8 cellular contexts compared by ENCODE assay signal in the genomic region with DNA sequence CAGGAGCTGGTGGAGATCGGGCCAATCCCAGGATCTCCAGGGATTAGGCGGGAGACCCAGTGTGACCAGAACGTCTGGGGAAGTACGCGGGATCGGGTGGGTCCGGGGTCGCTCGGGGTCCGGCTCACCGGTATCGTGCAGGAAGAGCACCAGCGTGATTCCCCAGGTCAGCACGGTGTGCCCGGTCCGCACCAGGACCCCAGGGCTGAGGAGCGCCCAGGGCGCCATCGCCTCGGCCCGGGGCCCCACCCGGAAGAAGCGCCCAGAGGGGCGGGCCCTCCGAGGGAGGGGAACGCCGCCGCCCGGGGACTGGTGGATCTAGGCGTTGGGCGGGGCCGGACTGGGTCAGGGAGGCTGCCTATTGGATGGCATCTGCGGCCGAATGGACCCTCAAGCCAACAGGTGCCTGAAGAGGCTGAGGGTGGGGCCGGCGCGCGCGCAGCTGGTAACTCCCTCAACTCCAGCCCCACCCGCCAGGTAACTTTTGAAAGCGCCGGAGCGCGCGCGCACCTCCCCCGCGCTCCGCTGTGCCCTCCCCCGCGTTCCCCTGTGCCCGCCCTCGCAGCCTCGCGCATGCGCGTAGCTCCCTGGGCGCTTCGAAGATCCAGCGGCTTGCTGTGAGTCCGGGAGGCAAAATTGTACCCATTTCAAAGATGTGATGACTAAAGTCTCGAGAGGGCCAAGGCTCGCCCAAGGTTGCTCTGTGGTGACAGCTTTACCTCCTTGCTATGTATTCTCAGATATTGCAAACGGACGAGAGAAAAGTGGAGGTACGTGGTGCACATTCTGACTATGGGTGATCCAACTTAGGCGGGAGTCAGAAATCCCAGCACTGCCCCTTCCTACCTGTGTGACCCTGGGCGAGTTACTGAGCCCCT.
DNase-seq lines count a peak whose midpoint lies in the region; ATAC-seq and TF ChIP-seq lines count a peak whose summit lies in the region.

A gene with protein sequence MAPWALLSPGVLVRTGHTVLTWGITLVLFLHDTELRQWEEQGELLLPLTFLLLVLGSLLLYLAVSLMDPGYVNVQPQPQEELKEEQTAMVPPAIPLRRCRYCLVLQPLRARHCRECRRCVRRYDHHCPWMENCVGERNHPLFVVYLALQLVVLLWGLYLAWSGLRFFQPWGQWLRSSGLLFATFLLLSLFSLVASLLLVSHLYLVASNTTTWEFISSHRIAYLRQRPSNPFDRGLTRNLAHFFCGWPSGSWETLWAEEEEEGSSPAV (minus strand): TSS at position 262 of the 878 bp plus-strand sequence. CDS start 34 bp downstream, at position 228.

- TF ChIP-seq CTCF in AG09319 (IDR thresholded peaks at IDR 0.05; ENCODE audit: low read depth, low read length), result no peak

- DNase-seq in AG09319 (ENCODE audit: extremely low read depth, low read depth) (peak; percentile 68), NCI-H446 treated with DMSO at 0.1 percent for 48 hours (lab: John Stamatoyannopoulos, UW) (peak; percentile 92), cerebellar cortex (ENCODE audit: low spot score) (peak; percentile 99), islet precursor cell (peak; percentile 99)
- DNase-seq in stimulated activated CD4-positive, alpha-beta T cell treated with anti-CD3 and anti-CD28 coated beads, Interleukin-12 subunit alpha, Interleukin-12 subunit beta, amount 100 ng/mL, for 48 hours (ENCODE audit: low read depth in 2 of 3, low spot score in 1 of 3), result peak; percentile 94 to 99 (median 99)

- ATAC-seq in GM19035 (IDR thresholded peaks at IDR 0.05; ENCODE audit: unreplicated experiment) (peak; percentile 94), HG03354 (IDR thresholded peaks at IDR 0.05; ENCODE audit: poor library complexity, severe bottlenecking, unreplicated experiment) (peak; percentile 92)
- ATAC-seq in activated CD4-positive, CD25-positive, alpha-beta regulatory T cell treated with anti-CD3 and anti-CD28 coated beads, Interleukin-2, amount 50 U/mL, for 24 hours, result peak; percentile 98

Comparison
In these comparisons a context has a peak if more than half of its experiments do, and no peak if none do; other contexts are left out.
1. Peak in every context shown above with its lines: DNase-seq and ATAC-seq.